In the genomic region with DNA sequence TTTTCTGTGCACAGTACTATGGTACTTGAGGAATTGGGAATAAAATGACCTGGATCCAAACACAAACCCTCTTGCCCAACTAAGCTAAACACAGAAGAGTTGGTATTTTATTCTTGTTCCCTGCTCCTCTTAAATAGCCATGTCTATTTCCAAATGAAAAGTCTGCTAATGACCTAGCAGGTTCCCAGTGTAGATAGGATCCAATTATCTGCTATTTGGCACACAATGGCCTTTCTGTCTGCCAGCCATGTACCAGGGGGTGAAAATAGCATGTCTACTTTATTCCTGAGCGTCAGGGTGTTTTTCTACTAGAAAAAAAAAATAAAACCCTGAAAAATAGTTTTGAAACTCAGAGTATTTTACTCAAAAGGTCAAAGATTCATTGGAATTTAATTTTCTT, we compare ENCODE assay signal across 1 cellular context.
TF ChIP-seq lines count a peak whose summit lies in the region.

No MANE protein-coding gene starts in this region.

TF ChIP-seq in GM23338, 12 proteins besides CTCF, POLR2A, EP300 and RAD21 (continued from another document):
- TF ChIP-seq REST (IDR thresholded peaks at IDR 0.05; ENCODE audit: unreplicated experiment), result no peak
- TF ChIP-seq, protein P1, sequence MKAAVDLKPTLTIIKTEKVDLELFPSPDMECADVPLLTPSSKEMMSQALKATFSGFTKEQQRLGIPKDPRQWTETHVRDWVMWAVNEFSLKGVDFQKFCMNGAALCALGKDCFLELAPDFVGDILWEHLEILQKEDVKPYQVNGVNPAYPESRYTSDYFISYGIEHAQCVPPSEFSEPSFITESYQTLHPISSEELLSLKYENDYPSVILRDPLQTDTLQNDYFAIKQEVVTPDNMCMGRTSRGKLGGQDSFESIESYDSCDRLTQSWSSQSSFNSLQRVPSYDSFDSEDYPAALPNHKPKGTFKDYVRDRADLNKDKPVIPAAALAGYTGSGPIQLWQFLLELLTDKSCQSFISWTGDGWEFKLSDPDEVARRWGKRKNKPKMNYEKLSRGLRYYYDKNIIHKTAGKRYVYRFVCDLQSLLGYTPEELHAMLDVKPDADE (IDR thresholded peaks at IDR 0.05), result no peak
